ENCODE assay signal across 16 cellular contexts in genomic region chr12:78970041-78970440, GRCh38.
DNase-seq lines count a peak whose midpoint lies in the region; ATAC-seq and TF ChIP-seq lines count a peak whose summit lies in the region.
"Had no signal": no experiment of that assay in that cellular context is flagged by ENCODE, and none has a peak within 500 bp of the region (broad histone marks: within the 10 kb centered on the region; RNA-seq: fewer than 3 reads in every experiment).

No MANE protein-coding gene starts in this region.

- TF ChIP-seq RAD21 in HCT116 (IDR thresholded peaks at IDR 0.05; ENCODE audit: low read depth), result 0 out of 2 replicates have a peak, but pooled peaks have one; percentile 5

- H3K9me3 ChIP-seq in HCT116 (ENCODE audit: control insufficient read depth in 1 of 2, insufficient read depth in 1 of 2, low read depth in 1 of 2, low read length in 2 of 2) (no peaks in the 10 kb centered on the region), Caco-2 (no peaks in the 10 kb centered on the region)
- H3K9me3 ChIP-seq: BE2C had no signal

- H2AFZ ChIP-seq in HCT116 (ENCODE audit: low read depth, low read length, poor library complexity, severe bottlenecking), result no peak overlapping the region

- H3K36me3 Mint-ChIP-seq in Caco-2 (ENCODE audit: insufficient read depth, unreplicated experiment), result no peaks in the 10 kb centered on the region
- H3K36me3 Mint-ChIP-seq: CD4-positive, alpha-beta memory T cell had no signal

- H3K27me3 ChIP-seq in HCT116 (ENCODE audit: insufficient read depth, low read length), result no peaks in the 10 kb centered on the region
- no peaks in the 10 kb centered on the region for H3K27me3 ChIP-seq in Caco-2 (replicated peaks; ENCODE audit: control insufficient read depth, insufficient read depth, low read length)
- H3K27me3 ChIP-seq: BE2C had no signal

- RAD21 ChIA-PET in HCT116 (lab: Charles Lee; ENCODE audit: low non-redundant PET in 1 of 2, low total read pairs in 2 of 2, uncharacterized antibody in 2 of 2, unreplicated experiment in 2 of 2), result interaction anchor here in 1 of 2 experiments (0.6 kb wide), 1 partner anchor 1100 kb away, joined by 3 read pairs; no protein-coding TSS in a partner anchor

- H3K79me2 ChIP-seq in HCT116 (ENCODE audit: insufficient read depth, low read length), result no peaks in the 10 kb centered on the region; the same call in 1 of the 2 replicates

- peak overlapping the region; percentile 4; the same call in 1 of the 2 replicates for H3K4me2 ChIP-seq in HCT116 (ENCODE audit: low read length)

- no peaks in the 10 kb centered on the region for H3K4me1 Mint-ChIP-seq in Caco-2 (ENCODE audit: low read depth, unreplicated experiment)
- H3K4me1 Mint-ChIP-seq: CD4-positive, alpha-beta memory T cell; H9 had no signal

- no peak for TF ChIP-seq POLR2A in HCT116 (IDR thresholded peaks at IDR 0.05; ENCODE audit: borderline replicate concordance, extremely low read depth, insufficient read depth, insufficient read length)

- BruUV-seq in HCT116 (replicated peaks; lab: Mats Ljungman, UMichigan) (no TSS peak), Caco-2 (replicated peaks; lab: Mats Ljungman, UMichigan) (no TSS peak)

- H3K27me3 Mint-ChIP-seq in Caco-2 (ENCODE audit: insufficient read depth, unreplicated experiment), result peaks cover 3% of the 10 kb centered on the region
- H3K27me3 Mint-ChIP-seq: CD4-positive, alpha-beta memory T cell had no signal

- H3K4me1 ChIP-seq in HCT116 (ENCODE audit: control insufficient read depth in 1 of 2, insufficient read depth in 2 of 2, low read length in 2 of 2), result peaks cover 0 to 14% of the 10 kb centered on the region in 2 experiments; a peak in 2 of 4 replicates
- H3K4me1 ChIP-seq in Caco-2, result no peaks in the 10 kb centered on the region

- no peak for ATAC-seq in HCT116
- ATAC-seq: SK-N-SH treated with all-trans-retinoic acid at 6 μM for 48 hours had no signal

- H3K27ac ChIP-seq in HCT116 (ENCODE audit: low read depth, low read length) (peak overlapping the region; percentile 16; the same call in 1 of the 2 replicates), RWPE1 (no peak overlapping the region), epithelial cell of prostate (peak overlapping the region; percentile 42)

- CTCF ChIA-PET in HCT116 (lab: Charles Lee), result no interaction called here
- CTCF ChIA-PET in RWPE1 (lab: Yijun Ruan, JAX), result interaction anchor here (0.6 kb wide), 1 partner anchor 824 kb away, joined by 6 read pairs; no protein-coding TSS in a partner anchor
- CTCF ChIA-PET in Caco-2 (lab: Charles Lee), result no interaction called here

- no peak overlapping the region for H3K4me3 Mint-ChIP-seq in Caco-2 (ENCODE audit: unreplicated experiment)
- H3K4me3 Mint-ChIP-seq: CD4-positive, alpha-beta memory T cell; H9 had no signal

- no peak for DNase-seq in HCT116 (ENCODE audit: low read depth, low spot score)
- peak; percentile 11 for DNase-seq in RWPE1 (ENCODE audit: low spot score)
- DNase-seq in epithelial cell of prostate (ENCODE audit: low read depth, low spot score), result no peak
- DNase-seq in renal cortical epithelial cell (ENCODE audit: low read depth), result peak; percentile 13
- no peak for DNase-seq in SHP77 treated with DMSO at 0.1 percent for 48 hours (lab: John Stamatoyannopoulos, UW)
- DNase-seq in NCI-H345 treated with DMSO at 0.1 percent for 48 hours (lab: John Stamatoyannopoulos, UW; ENCODE audit: unreplicated experiment), result no peak
- no peak for DNase-seq in Caco-2
- no peak for DNase-seq in DMS153 treated with DMSO at 0.1 percent for 48 hours (lab: John Stamatoyannopoulos, UW; ENCODE audit: unreplicated experiment)
- DNase-seq: BE2C; CD4-positive, alpha-beta memory T cell; H9; NCI-H1436 treated with DMSO at 0.1 percent for 48 hours; NCI-H2081 treated with DMSO at 0.1 percent for 48 hours; NCI-H526; OCI-M1 had no signal

- no peak overlapping the region for H3K9ac ChIP-seq in HCT116 (ENCODE audit: low read length)

- H3K27ac Mint-ChIP-seq in Caco-2 (ENCODE audit: unreplicated experiment), result no peak overlapping the region
- H3K27ac Mint-ChIP-seq: CD4-positive, alpha-beta memory T cell; H9 had no signal

- POLR2A ChIA-PET in HCT116 (lab: Charles Lee) (no interaction called here), RWPE1 (lab: Yijun Ruan, JAX; ENCODE audit: low non-redundant PET) (no interaction called here), Caco-2 (lab: Charles Lee) (no interaction called here)

- intact Hi-C loops in HCT116 (cut with micrococcal nuclease), result no loop called here
- intact Hi-C loops in Caco-2 (cut with micrococcal nuclease; ENCODE audit: unreplicated experiment), result no loop called here

- no peaks in the 10 kb centered on the region for H4K20me1 ChIP-seq in HCT116 (ENCODE audit: insufficient read depth)

- H3K9me3 Mint-ChIP-seq in Caco-2 (ENCODE audit: unreplicated experiment), result no peaks in the 10 kb centered on the region
- H3K9me3 Mint-ChIP-seq: H9 had no signal

- H3K36me3 ChIP-seq in HCT116 (ENCODE audit: control insufficient read depth in 1 of 2, insufficient read depth in 2 of 2, low read length in 2 of 2) (no peaks in the 10 kb centered on the region), Caco-2 (ENCODE audit: control insufficient read depth, insufficient read depth, low read length) (no peaks in the 10 kb centered on the region)

- TF ChIP-seq CTCF in HCT116 (IDR thresholded peaks at IDR 0.05 in 2 of 3, conservative IDR thresholded peaks at IDR 0.05 in 1 of 3; ENCODE audit: borderline replicate concordance in 1 of 3, insufficient read depth in 1 of 3, low read depth in 2 of 3, low read length in 2 of 3) (no peak), RWPE1 (conservative IDR thresholded peaks at IDR 0.05; ENCODE audit: low read depth) (no peak), Caco-2 (IDR thresholded peaks at IDR 0.05; ENCODE audit: insufficient read depth in 1 of 2, low read depth in 1 of 2, low read length in 1 of 2, severe bottlenecking in 1 of 2, unreplicated experiment in 1 of 2) (no peak)

- no peaks in the 10 kb centered on the region for H3K9me2 ChIP-seq in HCT116 (ENCODE audit: insufficient read depth)

- H3K4me3 ChIP-seq in HCT116 (replicated peaks in 1 of 2; ENCODE audit: low read depth in 1 of 2, low read length in 2 of 2) (no peak overlapping the region), Caco-2 (ENCODE audit: low read depth, low read length) (no peak overlapping the region)

TF ChIP-seq in HCT116, 20 proteins besides CTCF, POLR2A, EP300 and RAD21:
- TF ChIP-seq FOSL1 (IDR thresholded peaks at IDR 0.05; ENCODE audit: low read depth), result 0 out of 2 replicates have a peak, but pooled peaks have one; percentile 25
- no peak for TF ChIP-seq CEBPB (IDR thresholded peaks at IDR 0.05; ENCODE audit: low read depth)
TF ChIP-seq in HCT116: peak in this region for 1.

Comparison
In these comparisons a context has a peak if more than half of its experiments do, and no peak if none do; other contexts are left out.
1. DNase-seq: peak in RWPE1 (single experiment) and renal cortical epithelial cell (single experiment); none in HCT116 (single experiment), epithelial cell of prostate (single experiment), SHP77 treated with DMSO at 0.1 percent for 48 hours (single experiment), NCI-H345 treated with DMSO at 0.1 percent for 48 hours (single experiment), Caco-2 (0 of 2) and DMS153 treated with DMSO at 0.1 percent for 48 hours (single experiment).